15 cellular contexts compared by ENCODE assay signal in genomic region chr17:43676471-43676870, GRCh38. TPM values are rescaled to one million over a fixed set of nuclear protein-coding genes. Genes with fewer than 3 reads are reported as not detected.
DNase-seq lines count a peak whose midpoint lies in the region; ATAC-seq lines count a peak whose summit lies in the region.
"Had no signal": no experiment of that assay in that cellular context is flagged by ENCODE, and none has a peak within 500 bp of the region (broad histone marks: within the 10 kb centered on the region; RNA-seq: fewer than 3 reads in every experiment).

No MANE protein-coding gene starts in this region.

- H3K9me3 Mint-ChIP-seq in activated naive CD4-positive, alpha-beta T cell treated with anti-CD3 and anti-CD28 coated beads, Interleukin-2, amount 50 U/mL, for 72 hours: no peaks in the 10 kb centered on the region
- H3K9me3 Mint-ChIP-seq: activated CD8-positive, alpha-beta T cell treated with anti-CD3 and anti-CD28 coated beads for 36 hours; memory B cell had no signal

- no peak overlapping the region for H3K4me2 ChIP-seq in GM23248 (ENCODE audit: unreplicated experiment)

- no peaks in the 10 kb centered on the region for H3K79me2 ChIP-seq in GM23248 (ENCODE audit: insufficient read depth)

- no peak overlapping the region for H3K27ac ChIP-seq in GM23248
- H3K27ac ChIP-seq: upper lobe of left lung had no signal

- ATAC-seq in HG03460 (IDR thresholded peaks at IDR 0.05; ENCODE audit: unreplicated experiment): no peak
- ATAC-seq in activated naive CD4-positive, alpha-beta T cell treated with anti-CD3 and anti-CD28 coated beads, Interleukin-2, amount 50 U/mL, for 72 hours: no peak
- ATAC-seq: activated CD8-positive, alpha-beta T cell treated with anti-CD3 and anti-CD28 coated beads for 36 hours had no signal

- no peak overlapping the region for H3K9ac ChIP-seq in GM23248

- H3K27me3 ChIP-seq in GM23248 (replicated peaks; ENCODE audit: insufficient read depth): no peaks in the 10 kb centered on the region
- H3K27me3 ChIP-seq: upper lobe of left lung had no signal

- no peaks in the 10 kb centered on the region for H4K20me1 ChIP-seq in GM23248 (ENCODE audit: insufficient read depth)

- 78 to 85% methylated on average over 2 to 3 of the region's 3 CpGs for WGBS in GM23248 (ENCODE audit: low coverage in 1 of 2, low lambda C conversion rate in 2 of 2, missing lambda C conversion rate in 2 of 2), 2 experiments

- no peaks in the 10 kb centered on the region for H3K9me2 ChIP-seq in GM23248 (ENCODE audit: insufficient read depth)

- in situ Hi-C loops in GM23248 (cut with MboI): no loop called here

- DNase-seq in A172 (ENCODE audit: low spot score) (peak; percentile 67), GM23248 (peak; percentile 51), SW480 (ENCODE audit: low spot score) (peak; percentile 50), islet precursor cell (peak; percentile 73), ecto neural progenitor cell (ENCODE audit: low spot score) (no peak), NCI-H128 (lab: John Stamatoyannopoulos, UW; ENCODE audit: unreplicated experiment) (no peak)
- DNase-seq in activated naive CD4-positive, alpha-beta T cell treated with anti-CD3 and anti-CD28 coated beads, Interleukin-2, amount 50 U/mL, for 72 hours (ENCODE audit: low spot score in 2 of 2): no peak
- DNase-seq: activated CD8-positive, alpha-beta T cell treated with anti-CD3 and anti-CD28 coated beads for 36 hours; DMS 273 treated with DMSO at 0.1 percent for 48 hours; NCI-H2107; stimulated activated CD4-positive, alpha-beta T cell treated with anti-CD3 and anti-CD28 coated beads, Interleukin-4, amount 100 ng/mL, for 24 hours had no signal

- no peak overlapping the region for H3K27ac Mint-ChIP-seq in activated naive CD4-positive, alpha-beta T cell treated with anti-CD3 and anti-CD28 coated beads, Interleukin-2, amount 50 U/mL, for 72 hours
- H3K27ac Mint-ChIP-seq: activated CD8-positive, alpha-beta T cell treated with anti-CD3 and anti-CD28 coated beads for 36 hours; memory B cell had no signal

- H3F3A ChIP-seq in GM23248 (ENCODE audit: insufficient read depth): no peaks in the 10 kb centered on the region

- H3K36me3 Mint-ChIP-seq in activated naive CD4-positive, alpha-beta T cell treated with anti-CD3 and anti-CD28 coated beads, Interleukin-2, amount 50 U/mL, for 72 hours: no peaks in the 10 kb centered on the region
- H3K36me3 Mint-ChIP-seq: memory B cell had no signal

- H3K36me3 ChIP-seq in GM23248 (ENCODE audit: low read depth): no peaks in the 10 kb centered on the region
- H3K36me3 ChIP-seq: HAP-1, upper lobe of left lung had no signal

- H3K9me3 ChIP-seq in GM23248 (ENCODE audit: low read depth): no peaks in the 10 kb centered on the region
- H3K9me3 ChIP-seq: HAP-1, upper lobe of left lung had no signal

- no peaks in the 10 kb centered on the region for H3K4me1 ChIP-seq in GM23248 (ENCODE audit: insufficient read depth)

- H3K4me3 ChIP-seq in GM23248: no peak overlapping the region
- H3K4me3 ChIP-seq: HAP-1, upper lobe of left lung had no signal

- no peak overlapping the region for H2AFZ ChIP-seq in GM23248

RNA-seq across cellular contexts. Expression of gene MEOX1, which starts 14.7 kb away (rescaled TPM):
- total RNA-seq in A172 (2014; rRNA removed; shearing (Covaris generic)): not detected in 2 replicates
- total RNA-seq in GM23248 (2014; rRNA removed; shearing (Covaris generic)): not detected in 2 replicates
- not detected in 2 replicates for polyA plus RNA-seq in GM23248 (2016; fragmentation: Nextera tagmentation; extraction: Ambion mirVana)
- 1 to 10 TPM in 1 of 2 donors, under 1 TPM in 1; 0.11 to 1.2 TPM for total RNA-seq in activated naive CD4-positive, alpha-beta T cell treated with anti-CD3 and anti-CD28 coated beads, Interleukin-2, amount 50 U/mL, for 72 hours

Comparison
In these comparisons a context has a peak if more than half of its experiments do, and no peak if none do; other contexts are left out.
1. DNase-seq: peak in A172 (single experiment), GM23248 (single experiment), SW480 (single experiment) and islet precursor cell (single experiment); none in ecto neural progenitor cell (single experiment), NCI-H128 (single experiment) and activated naive CD4-positive, alpha-beta T cell treated with anti-CD3 and anti-CD28 coated beads, Interleukin-2, amount 50 U/mL, for 72 hours (0 of 2).